ENCODE assay signal across 8 cellular contexts in genomic region chr16:71893888-71894228, GRCh38. TPM values are rescaled to one million over a fixed set of nuclear protein-coding genes. Genes with fewer than 3 reads are reported as not detected.
DNase-seq lines count a peak whose midpoint lies in the region; ATAC-seq and TF ChIP-seq lines count a peak whose summit lies in the region.

No MANE protein-coding gene starts in this region.

- in situ Hi-C loops in HAP-1 (cut with MboI; ENCODE audit: low sequenced_read_pairs): loop anchor here (5.0 kb wide), 1 partner anchor 87 kb away; the partner anchor contains the start of gene AP1G1

- peaks cover 26% of the 10 kb centered on the region for H4K20me1 ChIP-seq in hepatocyte (ENCODE audit: insufficient read depth, poor library complexity, severe bottlenecking)

- TF ChIP-seq CTCF in hepatocyte (IDR thresholded peaks at IDR 0.05; ENCODE audit: poor library complexity) (no peak), spleen (IDR thresholded peaks at IDR 0.05 in 8 of 11, conservative IDR thresholded peaks at IDR 0.05 in 3 of 11) (no peak)

- H3K9me3 ChIP-seq in HAP-1: no peaks in the 10 kb centered on the region
- H3K9me3 ChIP-seq in hepatocyte (ENCODE audit: low read depth): no peaks in the 10 kb centered on the region
- no peaks in the 10 kb centered on the region for H3K9me3 ChIP-seq in spleen

- ATAC-seq in GM19463 (IDR thresholded peaks at IDR 0.05; ENCODE audit: unreplicated experiment): no peak
- no peak for ATAC-seq in GM18858 (IDR thresholded peaks at IDR 0.05; ENCODE audit: unreplicated experiment)
- ATAC-seq in GM21723 (IDR thresholded peaks at IDR 0.05; ENCODE audit: unreplicated experiment): no peak

- intact Hi-C loops in activated CD4-positive, alpha-beta memory T cell treated with anti-CD3 and anti-CD28 coated beads for 36 hours (cut with micrococcal nuclease): loop anchor here (2.0 kb wide), 1 partner anchor 13 kb away; no protein-coding TSS in a partner anchor
- intact Hi-C loops in spleen (cut with DNase I; ENCODE audit: low total_unique reads): loop anchor here (10.0 kb wide), 1 partner anchor 201 kb away; the partner anchor contains the start of genes DHX38 and TXNL4B

- no peak for TF ChIP-seq POLR2A in spleen (IDR thresholded peaks at IDR 0.05)

- H3K27ac ChIP-seq in hepatocyte (peak overlapping the region; percentile 100), spleen (peak overlapping the region; percentile 93 to 99 (median 97))

- H3K4me1 ChIP-seq in HAP-1 (peaks cover 8% of the 10 kb centered on the region), hepatocyte (ENCODE audit: insufficient read depth) (peaks cover 10% of the 10 kb centered on the region), spleen (peaks cover 19 to 37% (median 34%) of the 10 kb centered on the region in 6 donors)

- peaks cover 7% of the 10 kb centered on the region for H3K36me3 Mint-ChIP-seq in activated CD4-positive, alpha-beta memory T cell treated with anti-CD3 and anti-CD28 coated beads for 36 hours

- DNase-seq in HAP-1 (ENCODE audit: low spot score in 2 of 2): no peak
- no peak for DNase-seq in activated CD4-positive, alpha-beta memory T cell treated with anti-CD3 and anti-CD28 coated beads for 36 hours
- DNase-seq in hepatocyte (ENCODE audit: low spot score): no peak
- no peak for DNase-seq in spleen
- DNase-seq in NCI-H2227 (lab: John Stamatoyannopoulos, UW; ENCODE audit: unreplicated experiment): no peak

- H3K4me2 ChIP-seq in hepatocyte: peak overlapping the region; percentile 81

- peaks cover 18% of the 10 kb centered on the region for H3K4me1 Mint-ChIP-seq in activated CD4-positive, alpha-beta memory T cell treated with anti-CD3 and anti-CD28 coated beads for 36 hours (ENCODE audit: low read depth)

- H2AFZ ChIP-seq in hepatocyte: peak overlapping the region; percentile 59

- no peaks in the 10 kb centered on the region for H3K9me3 Mint-ChIP-seq in activated CD4-positive, alpha-beta memory T cell treated with anti-CD3 and anti-CD28 coated beads for 36 hours

- CTCF ChIA-PET in activated CD4-positive, alpha-beta memory T cell treated with anti-CD3 and anti-CD28 coated beads for 36 hours (lab: Charles Lee): interaction anchor here (1.0 to 4.9 kb wide), 5 partner anchors 8 to 106 kb away, joined by 4 to 55 read pairs (median 5); partner anchors contain the start of genes AP1G1 and ZNF821

- peak overlapping the region; percentile 95 for H3K4me3 Mint-ChIP-seq in activated CD4-positive, alpha-beta memory T cell treated with anti-CD3 and anti-CD28 coated beads for 36 hours

- H3K9me2 ChIP-seq in hepatocyte (replicated peaks; ENCODE audit: insufficient read depth): no peaks in the 10 kb centered on the region

- POLR2A ChIA-PET in activated CD4-positive, alpha-beta memory T cell treated with anti-CD3 and anti-CD28 coated beads for 36 hours (lab: Charles Lee): interaction anchor here (0.5 to 3.6 kb wide), 5 partner anchors 11 to 227 kb away, joined by 3 to 38 read pairs (median 3); partner anchors contain the start of genes AP1G1 and ZNF821

- WGBS in hepatocyte (ENCODE audit: low lambda C conversion rate, missing lambda C conversion rate): 56% methylated on average over 7 of the region's 7 CpGs
- WGBS in spleen, 5 donors: 35 to 44% (median 41%) methylated on average over 7 of the region's 7 CpGs

- no peaks in the 10 kb centered on the region for H3K27me3 Mint-ChIP-seq in activated CD4-positive, alpha-beta memory T cell treated with anti-CD3 and anti-CD28 coated beads for 36 hours

- H3K27me3 ChIP-seq in HAP-1 (ENCODE audit: low read depth) (no peaks in the 10 kb centered on the region), hepatocyte (no peaks in the 10 kb centered on the region), spleen (replicated peaks in 1 of 7) (no peaks in the 10 kb centered on the region)

- H3K79me2 ChIP-seq in hepatocyte: peaks cover 41% of the 10 kb centered on the region

- H3K27ac Mint-ChIP-seq in activated CD4-positive, alpha-beta memory T cell treated with anti-CD3 and anti-CD28 coated beads for 36 hours: peak overlapping the region; percentile 97

- H3K36me3 ChIP-seq in HAP-1 (replicated peaks) (peaks cover 10% of the 10 kb centered on the region), hepatocyte (replicated peaks; ENCODE audit: insufficient read depth, low read depth) (no peaks in the 10 kb centered on the region), spleen (peaks cover 0 to 8% (median 0%) of the 10 kb centered on the region in 6 donors)

- peak overlapping the region; percentile 76 for H3K4me3 ChIP-seq in HAP-1
- H3K4me3 ChIP-seq in hepatocyte: peak overlapping the region; percentile 56
- peak overlapping the region; percentile 64 to 95 (median 85) for H3K4me3 ChIP-seq in spleen

RNA-seq across cellular contexts. Expression of gene IST1, which starts 1.5 kb away (rescaled TPM):
- total RNA-seq in activated CD4-positive, alpha-beta memory T cell treated with anti-CD3 and anti-CD28 coated beads for 36 hours: 100 to 1,000 TPM; 191 to 192 TPM
- total RNA-seq in hepatocyte (216 and 240 TPM in 2 replicates), spleen (100 to 1,000 TPM; 208 to 249 (median 232) TPM)
- polyA plus RNA-seq in hepatocyte (144 and 172 TPM in 2 replicates), spleen (100 to 1,000 TPM in 2 of 3 donors, 10 to 100 TPM in 1; 99.0 to 131 (median 127) TPM)

RNA-seq across cellular contexts. Expression of gene ZNF821, which starts 9.9 kb away (rescaled TPM):
- total RNA-seq in activated CD4-positive, alpha-beta memory T cell treated with anti-CD3 and anti-CD28 coated beads for 36 hours: 1 to 10 TPM; 6.8 to 7.3 TPM
- total RNA-seq in hepatocyte (12.7 and 13.5 TPM in 2 replicates), spleen (10 to 100 TPM in 5 of 7 donors, 1 to 10 TPM in 2; 7.9 to 15.9 (median 10.6) TPM)
- polyA plus RNA-seq in hepatocyte (20.6 and 24.4 TPM in 2 replicates), spleen (10 to 100 TPM in 1 of 3 donors, 1 to 10 TPM in 2; 8.7 to 13.7 (median 9.6) TPM)

RNA-seq across cellular contexts. Expression of gene ATXN1L, which starts 48.1 kb away (rescaled TPM):
- total RNA-seq in activated CD4-positive, alpha-beta memory T cell treated with anti-CD3 and anti-CD28 coated beads for 36 hours: 10 to 100 TPM; 14.6 to 15.1 TPM
- 17.3 and 20.8 TPM in 2 replicates for total RNA-seq in hepatocyte
- polyA plus RNA-seq in hepatocyte: 8.1 and 8.6 TPM in 2 replicates
- 10 to 100 TPM; 25.5 to 37.5 (median 31.1) TPM for total RNA-seq in spleen
- polyA plus RNA-seq in spleen: 1 to 10 TPM; 3.1 to 8.1 (median 3.3) TPM
